24 cellular contexts compared by ENCODE assay signal in the genomic region with DNA sequence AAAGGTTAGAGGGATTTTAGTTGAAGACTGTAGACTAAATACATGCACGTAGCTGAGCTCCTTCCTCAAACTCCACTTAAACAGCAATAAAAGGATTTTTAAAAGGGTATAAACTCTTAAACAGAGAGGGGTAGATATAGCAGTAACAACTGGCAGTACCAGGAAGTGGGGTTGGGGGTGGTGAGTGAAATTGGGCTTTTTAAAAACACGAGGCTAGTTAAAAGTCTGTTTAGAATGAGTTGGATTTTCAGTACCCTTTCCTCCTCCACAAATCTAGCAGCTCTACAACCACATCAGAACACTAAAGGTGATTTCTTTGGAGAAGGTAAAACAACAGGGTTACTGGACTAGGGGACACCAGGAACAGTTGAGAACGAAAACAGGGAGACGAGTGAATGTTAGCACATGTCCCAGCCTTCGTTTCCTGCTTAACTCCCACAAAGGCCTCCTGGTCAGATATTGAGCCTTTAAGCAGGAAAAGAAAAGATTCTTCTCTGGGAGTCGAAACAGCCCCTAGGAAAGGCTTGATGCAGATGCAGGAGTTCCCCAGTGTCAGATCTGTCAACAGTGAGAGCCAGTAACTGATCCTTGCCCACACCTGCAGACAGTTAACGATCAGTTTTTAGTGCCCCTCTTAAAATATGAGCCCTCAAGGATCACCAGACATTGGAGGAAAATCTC. TPM values are rescaled to one million over a fixed set of nuclear protein-coding genes. Genes with fewer than 3 reads are reported as not detected.
DNase-seq lines count a peak whose midpoint lies in the region; ATAC-seq and TF ChIP-seq lines count a peak whose summit lies in the region.
"Had no signal": no experiment of that assay in that cellular context is flagged by ENCODE, and none has a peak within 500 bp of the region (broad histone marks: within the 10 kb centered on the region; RNA-seq: fewer than 3 reads in every experiment).

No MANE protein-coding gene starts in this region.

- CTCF ChIA-PET in Panc1 (lab: Charles Lee): no interaction called here

- POLR2A ChIA-PET in Panc1 (lab: Charles Lee): no interaction called here

- H3K9me3 ChIP-seq in HUES48 (ENCODE audit: control insufficient read depth, insufficient read depth, low read length) (no peaks in the 10 kb centered on the region), Panc1 (ENCODE audit: control insufficient read depth, insufficient read depth, low read depth, low read length) (no peaks in the 10 kb centered on the region), mucosa of descending colon (no peaks in the 10 kb centered on the region)
- H3K9me3 ChIP-seq: neutrophil, testis had no signal

- DNase-seq in Panc1 (ENCODE audit: low read depth, low spot score) (no peak), endothelial cell (ENCODE audit: low spot score) (no peak), mucosa of descending colon (no peak), COLO829 (ENCODE audit: low spot score) (no peak), NAMALWA (ENCODE audit: low spot score) (no peak)
- DNase-seq: activated naive CD4-positive, alpha-beta T cell treated with anti-CD3 and anti-CD28 coated beads, Interleukin-2, amount 10 ng/mL, durations not matched to agents 7 days and 5 days; brain microvascular endothelial cell; effector CD4-positive, alpha-beta T cell; foreskin fibroblast; head of caudate nucleus; mammary epithelial cell; NCI-H2029 treated with DMSO at 0.1 percent for 48 hours; NCI-H82; stimulated activated naive CD8-positive, alpha-beta T cell treated with anti-CD3 and anti-CD28 coated beads, Interleukin-15, Interleukin-2, amounts not matched to agents 100 U/mL and 50 U/mL, for 24 hours; testis had no signal

- H3K4me1 ChIP-seq in HUES48 (ENCODE audit: control insufficient read depth, insufficient read depth, low read length) (peaks cover 9% of the 10 kb centered on the region), Panc1 (ENCODE audit: control insufficient read depth, insufficient read depth, low read length) (peaks cover 3% of the 10 kb centered on the region), mucosa of descending colon (ENCODE audit: low read depth) (peaks cover 5% of the 10 kb centered on the region)
- H3K4me1 ChIP-seq: BLaER1, testis had no signal

- H3K27me3 Mint-ChIP-seq in endothelial cell (ENCODE audit: unreplicated experiment): no peaks in the 10 kb centered on the region
- H3K27me3 Mint-ChIP-seq: activated naive CD4-positive, alpha-beta T cell treated with anti-CD3 and anti-CD28 coated beads, Interleukin-2, amount 10 ng/mL, durations not matched to agents 7 days and 5 days; progenitor cell of endocrine pancreas had no signal

- H3K4me3 ChIP-seq in HUES48 (ENCODE audit: low read depth, low read length) (no peak overlapping the region), Panc1 (ENCODE audit: low read depth in 2 of 2, low read length in 2 of 2) (no peak overlapping the region), mucosa of descending colon (no peak overlapping the region)
- H3K4me3 ChIP-seq: BLaER1, testis had no signal

- H3K4me1 Mint-ChIP-seq in endothelial cell (ENCODE audit: unreplicated experiment): peaks cover 14% of the 10 kb centered on the region
- H3K4me1 Mint-ChIP-seq: activated naive CD4-positive, alpha-beta T cell treated with anti-CD3 and anti-CD28 coated beads, Interleukin-2, amount 10 ng/mL, durations not matched to agents 7 days and 5 days had no signal

- no TSS peak for BruUV-seq in Panc1 (replicated peaks; lab: Mats Ljungman, UMichigan)

- no peak overlapping the region for H3K4me3 Mint-ChIP-seq in endothelial cell (ENCODE audit: unreplicated experiment)
- H3K4me3 Mint-ChIP-seq: activated naive CD4-positive, alpha-beta T cell treated with anti-CD3 and anti-CD28 coated beads, Interleukin-2, amount 10 ng/mL, durations not matched to agents 7 days and 5 days had no signal

- ATAC-seq in Panc1: no peak
- peak; percentile 32 for ATAC-seq in mucosa of descending colon
- no peak for ATAC-seq in esophagus mucosa
- ATAC-seq in GM21381 (IDR thresholded peaks at IDR 0.05; ENCODE audit: unreplicated experiment): no peak
- ATAC-seq: sciatic nerve; SK-N-SH treated with all-trans-retinoic acid at 6 μM for 48 hours; stimulated activated naive CD8-positive, alpha-beta T cell treated with anti-CD3 and anti-CD28 coated beads, Interleukin-15, Interleukin-2, amounts not matched to agents 100 U/mL and 50 U/mL, for 24 hours had no signal

- peak overlapping the region; percentile 62 for H3K27ac Mint-ChIP-seq in endothelial cell (ENCODE audit: unreplicated experiment)
- H3K27ac Mint-ChIP-seq: activated naive CD4-positive, alpha-beta T cell treated with anti-CD3 and anti-CD28 coated beads, Interleukin-2, amount 10 ng/mL, durations not matched to agents 7 days and 5 days; progenitor cell of endocrine pancreas had no signal

- no peak overlapping the region for H3K9ac ChIP-seq in HUES48 (ENCODE audit: low read depth, low read length)
- H3K9ac ChIP-seq: BLaER1 had no signal

- H3K27me3 ChIP-seq in HUES48 (ENCODE audit: control insufficient read depth, insufficient read depth, low read length) (no peaks in the 10 kb centered on the region), Panc1 (ENCODE audit: control insufficient read depth, insufficient read depth, low read length) (no peaks in the 10 kb centered on the region)
- H3K27me3 ChIP-seq: BLaER1, brain microvascular endothelial cell, neutrophil, testis had no signal

- H3K27ac ChIP-seq in HUES48 (ENCODE audit: low read depth, low read length): peak overlapping the region; percentile 59
- peak overlapping the region; percentile 8; the same call in 1 of the 2 replicates for H3K27ac ChIP-seq in Panc1 (ENCODE audit: low read length)
- H3K27ac ChIP-seq: BLaER1, brain microvascular endothelial cell, neutrophil, RWPE1, testis had no signal

- H3K9me3 Mint-ChIP-seq in endothelial cell (ENCODE audit: unreplicated experiment): no peaks in the 10 kb centered on the region
- H3K9me3 Mint-ChIP-seq: activated naive CD4-positive, alpha-beta T cell treated with anti-CD3 and anti-CD28 coated beads, Interleukin-2, amount 10 ng/mL, durations not matched to agents 7 days and 5 days had no signal

- no peaks in the 10 kb centered on the region for H3K36me3 ChIP-seq in HUES48 (ENCODE audit: control insufficient read depth, insufficient read depth, low read length)
- no peaks in the 10 kb centered on the region; the same call in 1 of the 2 replicates for H3K36me3 ChIP-seq in Panc1 (ENCODE audit: control insufficient read depth, insufficient read depth, low read length)
- no peaks in the 10 kb centered on the region for H3K36me3 ChIP-seq in mucosa of descending colon (ENCODE audit: low read depth)
- H3K36me3 ChIP-seq: brain microvascular endothelial cell, neutrophil had no signal

- TF ChIP-seq CTCF in Panc1 (IDR thresholded peaks at IDR 0.05) (no peak), endothelial cell (IDR thresholded peaks at IDR 0.05; ENCODE audit: unreplicated experiment) (no peak), mucosa of descending colon (IDR thresholded peaks at IDR 0.05) (no peak)

- in situ Hi-C loops in Panc1 (cut with HindIII; ENCODE audit: low pct_unique_long_range_greater_than_20kb, low sequenced_read_pairs): no loop called here

- intact Hi-C loops in Panc1 (cut with micrococcal nuclease; ENCODE audit: unreplicated experiment) (no loop called here), mucosa of descending colon (cut with DNase I, micrococcal nuclease) (no loop called here)

- no peaks in the 10 kb centered on the region for H3K36me3 Mint-ChIP-seq in endothelial cell (ENCODE audit: low read depth, unreplicated experiment)
- H3K36me3 Mint-ChIP-seq: activated naive CD4-positive, alpha-beta T cell treated with anti-CD3 and anti-CD28 coated beads, Interleukin-2, amount 10 ng/mL, durations not matched to agents 7 days and 5 days had no signal

RNA-seq across cellular contexts. Expression of a gene that starts 13.8 kb away (rescaled TPM):
- total RNA-seq in Panc1 (2021; ENCODE audit: unreplicated experiment) (38.2 TPM), endothelial cell (ENCODE audit: unreplicated experiment) (20.0 TPM), mucosa of descending colon (10 to 100 TPM in 2 of 3 donors, 1 to 10 TPM in 1; 9.1 to 43.1 (median 10.3) TPM), esophagus mucosa (12.0 TPM)
- 34.9 TPM for polyA plus RNA-seq in Panc1 (2012; ENCODE audit: insufficient read length)
